In the genomic region with DNA sequence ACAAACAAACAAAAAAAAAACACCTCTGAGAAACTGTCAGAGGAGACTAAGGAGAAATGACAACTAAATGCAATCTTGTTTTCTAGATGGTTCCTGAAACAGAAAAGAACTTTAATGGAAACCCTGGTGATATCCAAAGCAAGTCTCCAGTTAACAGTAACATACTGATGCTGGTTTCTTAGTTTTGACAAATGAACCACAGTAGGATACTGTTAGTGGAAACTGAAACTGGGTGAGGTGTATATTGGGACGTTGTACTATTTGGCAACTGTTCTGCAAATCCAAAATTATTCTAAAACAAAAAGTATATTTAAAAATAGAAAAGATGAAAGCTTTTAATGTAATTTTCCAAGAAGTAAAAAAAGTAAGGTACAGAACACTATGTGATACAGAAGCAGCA, we compare ENCODE assay signal across 9 cellular contexts.
DNase-seq lines count a peak whose midpoint lies in the region; ATAC-seq and TF ChIP-seq lines count a peak whose summit lies in the region.
"Had no signal": no experiment of that assay in that cellular context is flagged by ENCODE, and none has a peak within 500 bp of the region (broad histone marks: within the 10 kb centered on the region; RNA-seq: fewer than 3 reads in every experiment).

No MANE protein-coding gene starts in this region.

- DNase-seq in nephron progenitor cell, result no peak
- no peak for DNase-seq in effector CD8-positive, alpha-beta T cell (lab: John Stamatoyannopoulos, UW)
- no peak for DNase-seq in AG20443 (ENCODE audit: low spot score)
- no peak for DNase-seq in DMS 273 treated with DMSO at 0.1 percent for 48 hours (lab: John Stamatoyannopoulos, UW)
- DNase-seq: GDM1, NCI-H2171 treated with DMSO at 0.1 percent for 48 hours had no signal

- peaks cover 80% of the 10 kb centered on the region for H3K36me3 Mint-ChIP-seq in nephron progenitor cell (ENCODE audit: low read depth)

- H3K4me3 Mint-ChIP-seq in nephron progenitor cell, result no peak overlapping the region

- peaks cover 54% of the 10 kb centered on the region for H3K9me3 Mint-ChIP-seq in nephron progenitor cell

- ATAC-seq in GM19351 (IDR thresholded peaks at IDR 0.05; ENCODE audit: unreplicated experiment), result peak; percentile 59
- peak; percentile 65 for ATAC-seq in HG02623 (IDR thresholded peaks at IDR 0.05; ENCODE audit: unreplicated experiment)
- ATAC-seq in HG03565 (IDR thresholded peaks at IDR 0.05; ENCODE audit: unreplicated experiment), result peak; percentile 56

- H3K27me3 Mint-ChIP-seq in nephron progenitor cell (ENCODE audit: low read depth, poor library complexity), result no peaks in the 10 kb centered on the region

- no peak for TF ChIP-seq CTCF in nephron progenitor cell (IDR thresholded peaks at IDR 0.05)

- peaks cover 8% of the 10 kb centered on the region for H3K4me1 Mint-ChIP-seq in nephron progenitor cell

- H3K27ac Mint-ChIP-seq in nephron progenitor cell, result peak overlapping the region; percentile 76
